ENCODE assay signal across 1 cellular context in genomic region chr9:6218099-6218502, GRCh38.
TF ChIP-seq lines count a peak whose summit lies in the region.

No MANE protein-coding gene starts in this region.

TF ChIP-seq in GM23338, 12 proteins besides CTCF, POLR2A, EP300 and RAD21 (continued from another document):
- no peak for TF ChIP-seq ZNF462 (CRISPR knock-in tag; IDR thresholded peaks at IDR 0.05)
